1 cellular context compared by ENCODE assay signal in the genomic region with DNA sequence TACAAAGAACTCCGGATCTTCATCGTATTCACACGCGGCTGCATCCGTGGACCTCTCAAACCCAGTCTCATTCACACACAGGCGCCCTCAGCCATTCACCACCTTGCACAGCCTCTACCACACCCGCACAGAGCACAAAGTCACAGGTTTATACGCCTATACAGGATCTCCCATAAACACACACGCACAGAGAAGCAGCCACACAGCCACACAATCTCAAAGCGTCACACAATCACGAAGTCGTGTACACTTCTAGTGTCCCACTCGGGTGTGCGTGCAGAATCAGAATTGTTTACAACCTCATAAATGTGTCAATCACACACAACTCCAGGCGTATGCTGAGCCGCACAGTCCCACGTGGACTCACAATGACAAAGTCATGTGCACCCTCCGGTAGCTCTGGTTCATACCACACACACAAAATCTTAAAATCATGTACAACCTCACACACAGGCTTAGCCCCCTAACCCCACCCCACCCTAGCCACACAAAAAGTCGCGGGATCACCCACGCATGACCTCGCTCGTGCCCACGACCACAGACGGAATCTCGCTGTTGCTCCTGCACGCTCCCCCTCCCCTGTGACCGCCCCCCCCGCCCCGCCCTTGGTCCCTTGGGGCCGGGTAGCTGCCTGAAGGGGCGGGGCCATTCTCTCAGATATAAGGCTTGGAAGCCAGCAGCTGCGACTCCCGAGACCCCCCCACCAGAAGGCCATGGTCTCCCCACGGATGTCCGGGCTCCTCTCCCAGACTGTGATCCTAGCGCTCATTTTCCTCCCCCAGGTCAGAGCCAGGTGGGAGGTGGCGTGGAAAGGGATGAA.
TF ChIP-seq lines count a peak whose summit lies in the region.

A gene with protein sequence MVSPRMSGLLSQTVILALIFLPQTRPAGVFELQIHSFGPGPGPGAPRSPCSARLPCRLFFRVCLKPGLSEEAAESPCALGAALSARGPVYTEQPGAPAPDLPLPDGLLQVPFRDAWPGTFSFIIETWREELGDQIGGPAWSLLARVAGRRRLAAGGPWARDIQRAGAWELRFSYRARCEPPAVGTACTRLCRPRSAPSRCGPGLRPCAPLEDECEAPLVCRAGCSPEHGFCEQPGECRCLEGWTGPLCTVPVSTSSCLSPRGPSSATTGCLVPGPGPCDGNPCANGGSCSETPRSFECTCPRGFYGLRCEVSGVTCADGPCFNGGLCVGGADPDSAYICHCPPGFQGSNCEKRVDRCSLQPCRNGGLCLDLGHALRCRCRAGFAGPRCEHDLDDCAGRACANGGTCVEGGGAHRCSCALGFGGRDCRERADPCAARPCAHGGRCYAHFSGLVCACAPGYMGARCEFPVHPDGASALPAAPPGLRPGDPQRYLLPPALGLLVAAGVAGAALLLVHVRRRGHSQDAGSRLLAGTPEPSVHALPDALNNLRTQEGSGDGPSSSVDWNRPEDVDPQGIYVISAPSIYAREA (plus strand): TSS at position 686 of the 820 bp plus-strand sequence. CDS start 28 bp downstream, at position 714.

TF ChIP-seq in HEK293, 187 proteins besides CTCF, POLR2A, EP300 and RAD21 (continued from another document):
- TF ChIP-seq, protein P1, sequence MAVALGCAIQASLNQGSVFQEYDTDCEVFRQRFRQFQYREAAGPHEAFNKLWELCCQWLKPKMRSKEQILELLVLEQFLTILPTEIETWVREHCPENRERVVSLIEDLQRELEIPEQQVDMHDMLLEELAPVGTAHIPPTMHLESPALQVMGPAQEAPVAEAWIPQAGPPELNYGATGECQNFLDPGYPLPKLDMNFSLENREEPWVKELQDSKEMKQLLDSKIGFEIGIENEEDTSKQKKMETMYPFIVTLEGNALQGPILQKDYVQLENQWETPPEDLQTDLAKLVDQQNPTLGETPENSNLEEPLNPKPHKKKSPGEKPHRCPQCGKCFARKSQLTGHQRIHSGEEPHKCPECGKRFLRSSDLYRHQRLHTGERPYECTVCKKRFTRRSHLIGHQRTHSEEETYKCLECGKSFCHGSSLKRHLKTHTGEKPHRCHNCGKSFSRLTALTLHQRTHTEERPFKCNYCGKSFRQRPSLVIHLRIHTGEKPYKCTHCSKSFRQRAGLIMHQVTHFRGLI (tag by site-specific recombination; IDR thresholded peaks at IDR 0.05), result no peak
